6 cellular contexts compared by ENCODE assay signal in the genomic region with DNA sequence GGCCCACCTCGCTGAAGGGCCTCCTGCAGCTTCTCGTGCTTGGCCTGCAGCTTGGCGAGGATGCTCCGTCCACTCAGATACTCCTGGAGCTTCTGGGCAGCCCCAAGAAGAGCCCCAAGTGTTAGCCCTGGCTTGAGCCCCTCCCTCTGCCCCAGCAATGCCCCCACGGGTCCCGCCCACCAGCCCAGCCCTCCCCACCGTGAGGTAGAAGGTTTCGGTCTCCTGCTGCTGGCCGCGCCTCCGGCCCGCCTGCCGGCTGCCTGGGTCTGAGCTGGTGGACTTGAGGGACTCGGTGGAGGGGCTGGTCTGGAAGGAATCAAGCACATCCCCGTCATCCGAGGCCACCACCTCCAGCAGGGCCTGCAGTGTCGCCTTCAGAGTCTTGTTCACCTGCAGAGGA. TPM values are rescaled to one million over a fixed set of nuclear protein-coding genes. Genes with fewer than 3 reads are reported as not detected.
"Had no signal": no experiment of that assay in that cellular context is flagged by ENCODE, and none has a peak within 500 bp of the region (broad histone marks: within the 10 kb centered on the region; RNA-seq: fewer than 3 reads in every experiment).

No MANE protein-coding gene starts in this region.

- ATAC-seq: GM23338 had no signal

- H3K4me2 ChIP-seq: GM23338 had no signal

- H3K4me3 Mint-ChIP-seq: GM23338, H9 had no signal

- H2AFZ ChIP-seq: GM23338 had no signal

- H3K27ac Mint-ChIP-seq: GM23338, H9 had no signal

- DNase-seq: H9, HCEC 1CT, IMR-90 had no signal

- H3K4me3 ChIP-seq: GM23338 had no signal

- H3K9me3 Mint-ChIP-seq: GM23338 had no signal

- H3K4me1 Mint-ChIP-seq: GM23338 had no signal

RNA-seq across cellular contexts. Expression of a gene that starts 8.7 kb away (rescaled TPM):
- total RNA-seq: GM23338, H1, H9, HT-29, IMR-90 had no signal
- polyA plus RNA-seq: GM23338, IMR-90 had no signal

RNA-seq across cellular contexts. Expression of a gene that starts 27.2 kb away (rescaled TPM):
- total RNA-seq: HT-29 had no signal
